29 cellular contexts compared by ENCODE assay signal in genomic region chr1:156078728-156079127, GRCh38. TPM values are rescaled to one million over a fixed set of nuclear protein-coding genes. Genes with fewer than 3 reads are reported as not detected.
A peak's percentile ranks its signal among the peaks of the same experiment; 100 is the strongest.
DNase-seq lines count a peak whose midpoint lies in the region; ATAC-seq, FAIRE-seq and TF ChIP-seq lines count a peak whose summit lies in the region.
"Had no signal": no experiment of that assay in that cellular context is flagged by ENCODE, and none has a peak within 500 bp of the region (broad histone marks: within the 10 kb centered on the region; RNA-seq: fewer than 3 reads in every experiment).

No MANE protein-coding gene starts in this region.

- DNase-seq in SK-N-SH (no peak), astrocyte (ENCODE audit: low read depth) (no peak), mesenchymal stem cell (no peak), progenitor cell of endocrine pancreas (ENCODE audit: low spot score, unreplicated experiment) (no peak), aorta (no peak), GM12892 (ENCODE audit: insufficient read length) (no peak), NCI-H1417 treated with DMSO at 0.1 percent for 48 hours (lab: John Stamatoyannopoulos, UW) (no peak)
- DNase-seq: 8988T; activated CD8-positive, alpha-beta memory T cell treated with anti-CD3 and anti-CD28 coated beads, Interleukin-2, amount 50 U/mL, for 48 hours; activated effector memory CD4-positive, alpha-beta T cell treated with anti-CD3 and anti-CD28 coated beads, Interleukin-2, amount 50 U/mL, for 16 hours; adrenal gland; BE2C; EL; erythroblast; KG1; left colon; midbrain; NCI-H2029; NCI-H226; NCI-H82; nucleus accumbens; SHP77 treated with DMSO at 0.1 percent for 48 hours; stimulated activated CD4-positive, alpha-beta T cell treated with anti-CD3 and anti-CD28 coated beads, Interleukin-12 subunit alpha, Interleukin-12 subunit beta, amount 100 ng/mL, for 4 hours; stomach; upper lobe of right lung had no signal

- no peak overlapping the region for H4K8ac ChIP-seq in mesenchymal stem cell (ENCODE audit: low read length)

- H4K20me1 ChIP-seq in SK-N-SH (ENCODE audit: insufficient read depth) = peaks cover 58% of the 10 kb centered on the region
- H4K20me1 ChIP-seq in astrocyte (ENCODE audit: insufficient read depth, low read length) = peaks cover 73% of the 10 kb centered on the region

- peaks cover 3 to 34% of the 10 kb centered on the region in 2 experiments; a peak in 2 of 4 replicates for H3K4me1 ChIP-seq in SK-N-SH (ENCODE audit: control insufficient read depth in 1 of 2, insufficient read depth in 2 of 2, low read depth in 1 of 2, low read length in 1 of 2)
- H3K4me1 ChIP-seq in astrocyte (ENCODE audit: insufficient read depth, low read length) = peaks cover 30% of the 10 kb centered on the region
- peaks cover 26% of the 10 kb centered on the region for H3K4me1 ChIP-seq in mesenchymal stem cell (ENCODE audit: control insufficient read depth, insufficient read depth, low read depth, low read length)
- H3K4me1 ChIP-seq in aorta (ENCODE audit: control insufficient read depth in 1 of 2, insufficient read depth in 2 of 2, low read length in 2 of 2) = no peaks in the 10 kb centered on the region

- no peak overlapping the region for H3K9ac ChIP-seq in SK-N-SH
- H3K9ac ChIP-seq in astrocyte (ENCODE audit: low read length) = peak overlapping the region; percentile 52
- no peak overlapping the region for H3K9ac ChIP-seq in mesenchymal stem cell (ENCODE audit: low read length)

- peak overlapping the region in 1 of 2 experiments; percentile 79; a peak in 2 of 4 replicates for H3K4me3 ChIP-seq in SK-N-SH (ENCODE audit: low read depth in 2 of 2, low read length in 1 of 2)
- H3K4me3 ChIP-seq in astrocyte (ENCODE audit: insufficient read depth, low read depth, low read length) = no peak overlapping the region
- no peak overlapping the region for H3K4me3 ChIP-seq in mesenchymal stem cell (ENCODE audit: insufficient read depth in 1 of 2, low read depth in 1 of 2, low read length in 2 of 2)
- no peak overlapping the region for H3K4me3 ChIP-seq in aorta (ENCODE audit: low read length in 2 of 2)
- H3K4me3 ChIP-seq: adrenal gland, stomach, upper lobe of right lung had no signal

- FAIRE-seq in astrocyte (lab: Jason Lieb, UNC) = no peak
- FAIRE-seq in GM12892 (lab: Jason Lieb, UNC) = no peak
- FAIRE-seq: frontal cortex had no signal

- H3K18ac ChIP-seq in mesenchymal stem cell (ENCODE audit: low read depth in 1 of 2, low read length in 2 of 2) = no peak overlapping the region

- H3K14ac ChIP-seq in mesenchymal stem cell (ENCODE audit: low read length in 2 of 2) = no peak overlapping the region

- POLR2A ChIA-PET in SK-N-SH (lab: Yijun Ruan, JAX) = interaction anchor here (2.4 kb wide), 1 partner anchor 8 kb away, joined by 7 read pairs; no protein-coding TSS in a partner anchor

- no peaks in the 10 kb centered on the region for H3K9me3 ChIP-seq in SK-N-SH
- no peaks in the 10 kb centered on the region for H3K9me3 ChIP-seq in astrocyte (ENCODE audit: insufficient read depth, low read depth, low read length)
- H3K9me3 ChIP-seq in mesenchymal stem cell (ENCODE audit: control insufficient read depth, low read length) = no peaks in the 10 kb centered on the region
- no peaks in the 10 kb centered on the region for H3K9me3 ChIP-seq in aorta (ENCODE audit: control insufficient read depth, low read length)
- H3K9me3 ChIP-seq: adrenal gland, BE2C, stomach, upper lobe of right lung had no signal

- intact Hi-C loops in aorta (cut with DNase I) = no loop called here

- H3K4me2 ChIP-seq in SK-N-SH = peak overlapping the region; percentile 86
- H3K4me2 ChIP-seq in astrocyte (ENCODE audit: low read length) = peak overlapping the region; percentile 94
- peak overlapping the region; percentile 18 for H3K4me2 ChIP-seq in mesenchymal stem cell (ENCODE audit: low read length, poor library complexity, severe bottlenecking)

- peaks cover 30% of the 10 kb centered on the region for H3K79me1 ChIP-seq in mesenchymal stem cell (replicated peaks; ENCODE audit: low read length, poor library complexity, severe bottlenecking)

- H3K27me3 Mint-ChIP-seq in astrocyte (ENCODE audit: low read depth, unreplicated experiment) (no peaks in the 10 kb centered on the region), progenitor cell of endocrine pancreas (no peaks in the 10 kb centered on the region)

- H3K4me1 Mint-ChIP-seq in astrocyte (ENCODE audit: low read depth, unreplicated experiment) (peaks cover 38% of the 10 kb centered on the region), progenitor cell of endocrine pancreas (ENCODE audit: low read depth) (peaks cover 62% of the 10 kb centered on the region)
- H3K4me1 Mint-ChIP-seq: central memory CD8-positive, alpha-beta T cell had no signal

- 95% methylated on average over 5 of the region's 5 CpGs for WGBS in SK-N-SH (ENCODE audit: low lambda C conversion rate)
- WGBS in mesenchymal stem cell = 87% methylated on average over 5 of the region's 5 CpGs
- 83 to 87% methylated on average over 5 of the region's 5 CpGs for WGBS in aorta, 2 donors

- H3K4me3 Mint-ChIP-seq in astrocyte (ENCODE audit: unreplicated experiment) (peak overlapping the region; percentile 76), progenitor cell of endocrine pancreas (ENCODE audit: low read depth) (peak overlapping the region; percentile 99)
- H3K4me3 Mint-ChIP-seq: central memory CD8-positive, alpha-beta T cell had no signal

- ATAC-seq in SK-N-SH treated with all-trans-retinoic acid at 6 μM for 48 hours (no peak), aorta (ENCODE audit: low FRiP score) (no peak)
- ATAC-seq: left colon, upper lobe of right lung had no signal

- H4K91ac ChIP-seq in mesenchymal stem cell (ENCODE audit: low read length) = no peak overlapping the region

- TF ChIP-seq CTCF in SK-N-SH (IDR thresholded peaks at IDR 0.05) (no peak), astrocyte (IDR thresholded peaks at IDR 0.05; ENCODE audit: insufficient read depth, low read depth, low read length) (no peak), progenitor cell of endocrine pancreas (IDR thresholded peaks at IDR 0.05; ENCODE audit: unreplicated experiment) (no peak)

- no peak overlapping the region for H2BK12ac ChIP-seq in mesenchymal stem cell (ENCODE audit: low read length in 2 of 2)

- no peak overlapping the region for H2BK5ac ChIP-seq in mesenchymal stem cell (ENCODE audit: low read depth, low read length, poor library complexity, severe bottlenecking)

- peak overlapping the region; percentile 53 for H2AK5ac ChIP-seq in mesenchymal stem cell (ENCODE audit: low read length, severe bottlenecking)

- H3K27ac Mint-ChIP-seq in astrocyte (ENCODE audit: unreplicated experiment) (no peak overlapping the region), progenitor cell of endocrine pancreas (peak overlapping the region; percentile 63)

- H3K36me3 Mint-ChIP-seq in astrocyte (ENCODE audit: low read depth, unreplicated experiment) = peaks cover 18% of the 10 kb centered on the region
- H3K36me3 Mint-ChIP-seq in progenitor cell of endocrine pancreas (ENCODE audit: insufficient read depth) = peaks cover 36% of the 10 kb centered on the region

- CTCF ChIA-PET in SK-N-SH (lab: Yijun Ruan, JAX) = interaction anchor here (0.7 to 3.1 kb wide), 6 partner anchors 12 to 181 kb away, joined by 3 to 15 read pairs (median 3); no protein-coding TSS in a partner anchor

- peaks cover 2% of the 10 kb centered on the region for H3F3A ChIP-seq in SK-N-SH (replicated peaks; ENCODE audit: insufficient read depth)

- no peak overlapping the region for H2AFZ ChIP-seq in SK-N-SH (ENCODE audit: low read depth)
- H2AFZ ChIP-seq in astrocyte (ENCODE audit: low read depth, low read length) = no peak overlapping the region
- H2AFZ ChIP-seq in mesenchymal stem cell (ENCODE audit: low read depth, low read length) = no peak overlapping the region

- H3K9me2 ChIP-seq in SK-N-SH = no peaks in the 10 kb centered on the region

- no peak overlapping the region for H3K23ac ChIP-seq in mesenchymal stem cell (ENCODE audit: low read length in 2 of 2)

- no peak for TF ChIP-seq POLR2A in GM12892 (IDR thresholded peaks at IDR 0.05; ENCODE audit: low read depth, low read length)

- H3K79me2 ChIP-seq in SK-N-SH (ENCODE audit: insufficient read depth) (peaks cover 90% of the 10 kb centered on the region), astrocyte (ENCODE audit: insufficient read depth, low read length) (peaks cover 85% of the 10 kb centered on the region)

- H2BK120ac ChIP-seq in mesenchymal stem cell (ENCODE audit: low read depth, low read length) = no peak overlapping the region

- H3K36me3 ChIP-seq in SK-N-SH (replicated peaks in 1 of 2; ENCODE audit: control insufficient read depth in 1 of 2, insufficient read depth in 2 of 2, low read length in 1 of 2) = peaks cover 6 to 45% of the 10 kb centered on the region in 2 experiments
- peaks cover 2% of the 10 kb centered on the region for H3K36me3 ChIP-seq in astrocyte (ENCODE audit: insufficient read depth, low read length)
- peaks cover 0 to 33% of the 10 kb centered on the region in 2 experiments for H3K36me3 ChIP-seq in mesenchymal stem cell (ENCODE audit: control insufficient read depth in 1 of 2, insufficient read depth in 2 of 2, low read depth in 1 of 2, low read length in 2 of 2)
- no peaks in the 10 kb centered on the region for H3K36me3 ChIP-seq in aorta (ENCODE audit: control insufficient read depth in 1 of 2, insufficient read depth in 2 of 2, low read length in 1 of 2)
- H3K36me3 ChIP-seq: adrenal gland, upper lobe of right lung had no signal

- no peaks in the 10 kb centered on the region for H3K9me3 Mint-ChIP-seq in astrocyte (ENCODE audit: unreplicated experiment)
- no peaks in the 10 kb centered on the region for H3K9me3 Mint-ChIP-seq in progenitor cell of endocrine pancreas (ENCODE audit: low read depth)
- H3K9me3 Mint-ChIP-seq: central memory CD8-positive, alpha-beta T cell had no signal

- TF ChIP-seq EP300 in SK-N-SH (IDR thresholded peaks at IDR 0.05; ENCODE audit: borderline replicate concordance in 1 of 2, low read depth in 1 of 2, low read length in 1 of 2) = no peak

- TF ChIP-seq RAD21 in SK-N-SH (IDR thresholded peaks at IDR 0.05; ENCODE audit: low read length) = no peak

- H3K4ac ChIP-seq in mesenchymal stem cell (ENCODE audit: low read depth in 1 of 2, low read length in 2 of 2) = no peak overlapping the region

- H2BK15ac ChIP-seq in mesenchymal stem cell (ENCODE audit: low read depth, poor library complexity, severe bottlenecking) = no peak overlapping the region

- H3K27ac ChIP-seq in SK-N-SH (ENCODE audit: low read depth in 2 of 2, low read length in 1 of 2) = no peak overlapping the region
- no peak overlapping the region for H3K27ac ChIP-seq in astrocyte (ENCODE audit: low read depth, low read length)
- H3K27ac ChIP-seq in mesenchymal stem cell (ENCODE audit: low read length, poor library complexity, severe bottlenecking) = no peak overlapping the region
- no peak overlapping the region for H3K27ac ChIP-seq in aorta (ENCODE audit: low read depth in 1 of 2, low read length in 2 of 2)
- H3K27ac ChIP-seq: adrenal gland, stomach, upper lobe of right lung had no signal

- H3K27me3 ChIP-seq in SK-N-SH (ENCODE audit: insufficient read depth) (no peaks in the 10 kb centered on the region), astrocyte (ENCODE audit: insufficient read depth, low read length) (no peaks in the 10 kb centered on the region), mesenchymal stem cell (ENCODE audit: control insufficient read depth in 1 of 2, insufficient read depth in 1 of 2, low read length in 2 of 2) (peaks cover 0 to 4% of the 10 kb centered on the region in 2 experiments), aorta (ENCODE audit: control insufficient read depth in 1 of 2, insufficient read depth in 2 of 2, low read length in 1 of 2) (no peaks in the 10 kb centered on the region)
- H3K27me3 ChIP-seq: adrenal gland, BE2C, upper lobe of right lung had no signal

RNA-seq across cellular contexts. Expression of gene MEX3A, which starts 3.5 kb away (rescaled TPM):
- polyA plus RNA-seq in SK-N-SH (2012; rRNA removed) (15.1 and 16.2 TPM in 2 replicates), aorta (under 1 TPM; 0.03 to 0.13 TPM)
- 8.7 and 14.2 TPM in 2 replicates for polyA plus RNA-seq in SK-N-SH (2012; cell fraction: cytosol; rRNA removed)
- polyA plus RNA-seq in SK-N-SH (2012; cell fraction: nucleus; rRNA removed) = 23.2 and 26.8 TPM in 2 replicates
- total RNA-seq in astrocyte (32.9 and 37.6 TPM in 2 replicates), progenitor cell of endocrine pancreas (112 and 113 TPM in 2 replicates), aorta (1 to 10 TPM; 1.2 to 1.6 TPM)
- polyA plus RNA-seq in mesenchymal stem cell (2013, experiment 1 of 2) = 10.4 TPM
- 10.7 TPM for polyA plus RNA-seq in mesenchymal stem cell (2013, experiment 2 of 2)
- 2.3 TPM for polyA plus RNA-seq in GM12892 (2012; ENCODE audit: missing spikeins)
- total RNA-seq: T-helper 1 cell treated with Interleukin-12 subunit alpha and Interleukin-12 subunit beta and Interleukin-4 antibody, amounts not matched to agents 30 ng/mL and 1 ng/mL, for 36 hours had no signal

RNA-seq across cellular contexts. Expression of gene RAB25, which starts 17.8 kb away (rescaled TPM):
- polyA plus RNA-seq in SK-N-SH (2012; rRNA removed) = not detected in 2 replicates
- polyA plus RNA-seq in SK-N-SH (2012; cell fraction: cytosol; rRNA removed) = 0.17 TPM in 1 of 2 replicates, not detected in the other
- polyA plus RNA-seq in SK-N-SH (2012; cell fraction: nucleus; rRNA removed) = 0.17 and 0.33 TPM in 2 replicates
- 0.99 and 3.1 TPM in 2 replicates for total RNA-seq in astrocyte
- polyA plus RNA-seq in mesenchymal stem cell (2013, experiment 1 of 2) = not detected
- not detected for polyA plus RNA-seq in mesenchymal stem cell (2013, experiment 2 of 2)
- total RNA-seq in progenitor cell of endocrine pancreas = 93.8 and 99.1 TPM in 2 replicates
- not detected for total RNA-seq in aorta
- polyA plus RNA-seq in aorta = 10 to 100 TPM in 1 of 2 donors, 1 to 10 TPM in 1; 1.5 to 32.4 TPM
- polyA plus RNA-seq in GM12892 (2012; ENCODE audit: missing spikeins) = not detected
- total RNA-seq: frontal cortex; T-helper 1 cell treated with Interleukin-12 subunit alpha and Interleukin-12 subunit beta and Interleukin-4 antibody, amounts not matched to agents 30 ng/mL and 1 ng/mL, for 36 hours had no signal

RNA-seq across cellular contexts. Expression of gene LAMTOR2, which starts 24.1 kb away (rescaled TPM):
- polyA plus RNA-seq in SK-N-SH (2012; rRNA removed) (184 and 230 TPM in 2 replicates), aorta (100 to 1,000 TPM in 1 of 2 donors, 10 to 100 TPM in 1; 78.3 to 129 TPM)
- 164 and 185 TPM in 2 replicates for polyA plus RNA-seq in SK-N-SH (2012; cell fraction: cytosol; rRNA removed)
- polyA plus RNA-seq in SK-N-SH (2012; cell fraction: nucleus; rRNA removed) = 55.1 and 103 TPM in 2 replicates
- total RNA-seq in astrocyte (60.1 and 62.6 TPM in 2 replicates), progenitor cell of endocrine pancreas (61.0 and 63.0 TPM in 2 replicates), aorta (10 to 100 TPM; 31.6 to 41.2 TPM)
- polyA plus RNA-seq in mesenchymal stem cell (2013, experiment 1 of 2) = 87.6 TPM
- 91.2 TPM for polyA plus RNA-seq in mesenchymal stem cell (2013, experiment 2 of 2)
- polyA plus RNA-seq in GM12892 (2012; ENCODE audit: missing spikeins) = 69.0 TPM

RNA-seq across cellular contexts. Expression of gene UBQLN4, which starts 25.1 kb away (rescaled TPM):
- 37.0 and 45.6 TPM in 2 replicates for polyA plus RNA-seq in SK-N-SH (2012; rRNA removed)
- polyA plus RNA-seq in SK-N-SH (2012; cell fraction: cytosol; rRNA removed) = 24.8 and 32.5 TPM in 2 replicates
- polyA plus RNA-seq in SK-N-SH (2012; cell fraction: nucleus; rRNA removed) = 62.8 and 69.2 TPM in 2 replicates
- 33.5 and 40.0 TPM in 2 replicates for total RNA-seq in astrocyte
- 21.8 TPM for polyA plus RNA-seq in mesenchymal stem cell (2013, experiment 1 of 2)
- 21.1 TPM for polyA plus RNA-seq in mesenchymal stem cell (2013, experiment 2 of 2)
- total RNA-seq in progenitor cell of endocrine pancreas = 94.2 and 97.8 TPM in 2 replicates
- 10 to 100 TPM; 23.8 to 25.7 TPM for total RNA-seq in aorta
- 10 to 100 TPM; 14.5 to 16.0 TPM for polyA plus RNA-seq in aorta
- polyA plus RNA-seq in GM12892 (2012; ENCODE audit: missing spikeins) = 17.7 TPM

RNA-seq across cellular contexts. Expression of gene LMNA, which starts 35.8 kb away (rescaled TPM):
- 726 and 983 TPM in 2 replicates for polyA plus RNA-seq in SK-N-SH (2012; rRNA removed)
- 396 and 512 TPM in 2 replicates for polyA plus RNA-seq in SK-N-SH (2012; cell fraction: cytosol; rRNA removed)
- 1,848 and 2,172 TPM in 2 replicates for polyA plus RNA-seq in SK-N-SH (2012; cell fraction: nucleus; rRNA removed)
- total RNA-seq in astrocyte = 429 and 464 TPM in 2 replicates
- polyA plus RNA-seq in mesenchymal stem cell (2013, experiment 1 of 2) = 732 TPM
- 747 TPM for polyA plus RNA-seq in mesenchymal stem cell (2013, experiment 2 of 2)
- total RNA-seq in progenitor cell of endocrine pancreas = 83.5 and 92.7 TPM in 2 replicates
- total RNA-seq in aorta = 1,000 to 10,000 TPM in 1 of 2 donors, 100 to 1,000 TPM in 1; 497 to 1,067 TPM
- 100 to 1,000 TPM in 1 of 2 donors, 10 to 100 TPM in 1; 94.3 to 378 TPM for polyA plus RNA-seq in aorta
- polyA plus RNA-seq in GM12892 (2012; ENCODE audit: missing spikeins) = 109 TPM

Comparison
In these comparisons a context has a peak if more than half of its experiments do, and no peak if none do; other contexts are left out.
1. H3K4me2 ChIP-seq: peak in every context shown above with its lines; median percentile 94 in astrocyte; 86 in SK-N-SH; 18 in mesenchymal stem cell.
2. RNA of gene MEX3A, which starts 3.5 kb away (total RNA-seq): 112 to 113 TPM in progenitor cell of endocrine pancreas and 32.9 to 37.6 TPM in astrocyte; 1.2 to 1.6 TPM in aorta; every median in the first group is over 10 times any median in the second.
3. RNA of gene RAB25, which starts 17.8 kb away (total RNA-seq): 93.8 to 99.1 TPM in progenitor cell of endocrine pancreas; 0.99 to 3.1 TPM in astrocyte and not detected in aorta; every median in the first group is over 10 times any median in the second.